In the genomic region with DNA sequence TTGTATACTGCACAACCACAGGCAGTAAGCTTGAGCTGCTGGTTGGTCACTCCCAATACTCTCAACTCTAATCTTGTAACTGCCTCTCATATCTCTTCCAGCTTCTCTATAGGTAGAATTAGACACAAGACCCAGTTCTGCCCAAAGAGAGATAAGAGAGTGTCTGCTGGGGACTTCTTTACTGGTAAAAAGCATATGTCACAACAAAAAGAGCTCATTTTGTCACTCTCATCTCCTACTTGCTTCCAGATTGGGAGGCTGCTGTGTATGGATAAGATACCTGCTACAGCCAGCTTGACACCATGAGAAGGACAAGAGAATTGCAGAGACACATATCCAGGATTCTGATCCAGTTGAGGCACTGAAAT, we compare ENCODE assay signal across 1 cellular context.
TF ChIP-seq lines count a peak whose summit lies in the region.

No MANE protein-coding gene starts in this region.

TF ChIP-seq in K562, 482 proteins besides CTCF, POLR2A, EP300 and RAD21 (continued from another document and continues in another):
- TF ChIP-seq, protein P1, sequence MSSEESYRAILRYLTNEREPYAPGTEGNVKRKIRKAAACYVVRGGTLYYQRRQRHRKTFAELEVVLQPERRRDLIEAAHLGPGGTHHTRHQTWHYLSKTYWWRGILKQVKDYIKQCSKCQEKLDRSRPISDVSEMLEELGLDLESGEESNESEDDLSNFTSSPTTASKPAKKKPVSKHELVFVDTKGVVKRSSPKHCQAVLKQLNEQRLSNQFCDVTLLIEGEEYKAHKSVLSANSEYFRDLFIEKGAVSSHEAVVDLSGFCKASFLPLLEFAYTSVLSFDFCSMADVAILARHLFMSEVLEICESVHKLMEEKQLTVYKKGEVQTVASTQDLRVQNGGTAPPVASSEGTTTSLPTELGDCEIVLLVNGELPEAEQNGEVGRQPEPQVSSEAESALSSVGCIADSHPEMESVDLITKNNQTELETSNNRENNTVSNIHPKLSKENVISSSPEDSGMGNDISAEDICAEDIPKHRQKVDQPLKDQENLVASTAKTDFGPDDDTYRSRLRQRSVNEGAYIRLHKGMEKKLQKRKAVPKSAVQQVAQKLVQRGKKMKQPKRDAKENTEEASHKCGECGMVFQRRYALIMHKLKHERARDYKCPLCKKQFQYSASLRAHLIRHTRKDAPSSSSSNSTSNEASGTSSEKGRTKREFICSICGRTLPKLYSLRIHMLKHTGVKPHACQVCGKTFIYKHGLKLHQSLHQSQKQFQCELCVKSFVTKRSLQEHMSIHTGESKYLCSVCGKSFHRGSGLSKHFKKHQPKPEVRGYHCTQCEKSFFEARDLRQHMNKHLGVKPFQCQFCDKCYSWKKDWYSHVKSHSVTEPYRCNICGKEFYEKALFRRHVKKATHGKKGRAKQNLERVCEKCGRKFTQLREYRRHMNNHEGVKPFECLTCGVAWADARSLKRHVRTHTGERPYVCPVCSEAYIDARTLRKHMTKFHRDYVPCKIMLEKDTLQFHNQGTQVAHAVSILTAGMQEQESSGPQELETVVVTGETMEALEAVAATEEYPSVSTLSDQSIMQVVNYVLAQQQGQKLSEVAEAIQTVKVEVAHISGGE (CRISPR knock-in tag; IDR thresholded peaks at IDR 0.05): 0 out of 6 replicates have a peak, but pooled peaks of 1 of the 3 experiments have one; percentile 41
- peak; percentile 83 for TF ChIP-seq GATA2 (CRISPR knock-in tag; IDR thresholded peaks at IDR 0.05)
- no peak for TF ChIP-seq ZSCAN29 (IDR thresholded peaks at IDR 0.05)
- peak; percentile 62; the same call in 1 of the 2 replicates for TF ChIP-seq ZNF274 (IDR thresholded peaks at IDR 0.05; ENCODE audit: borderline replicate concordance, low read depth, low read length)
- peak; percentile 46; the same call in 1 of the 2 replicates for TF ChIP-seq SMARCC2 (IDR thresholded peaks at IDR 0.05; ENCODE audit: low read depth)
- peak; percentile 96 for TF ChIP-seq TEAD4 (IDR thresholded peaks at IDR 0.05; ENCODE audit: low read length)
- no peak for TF ChIP-seq TEAD4 (CRISPR knock-in tag; IDR thresholded peaks at IDR 0.05; ENCODE audit: borderline replicate concordance)
- TF ChIP-seq, protein P2, sequence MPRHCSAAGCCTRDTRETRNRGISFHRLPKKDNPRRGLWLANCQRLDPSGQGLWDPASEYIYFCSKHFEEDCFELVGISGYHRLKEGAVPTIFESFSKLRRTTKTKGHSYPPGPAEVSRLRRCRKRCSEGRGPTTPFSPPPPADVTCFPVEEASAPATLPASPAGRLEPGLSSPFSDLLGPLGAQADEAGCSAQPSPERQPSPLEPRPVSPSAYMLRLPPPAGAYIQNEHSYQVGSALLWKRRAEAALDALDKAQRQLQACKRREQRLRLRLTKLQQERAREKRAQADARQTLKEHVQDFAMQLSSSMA (CRISPR knock-in tag; IDR thresholded peaks at IDR 0.05): no peak
- TF ChIP-seq SPI1 (IDR thresholded peaks at IDR 0.05; ENCODE audit: borderline replicate concordance, low read depth, low read length): no peak
- TF ChIP-seq ETV6 (IDR thresholded peaks at IDR 0.05; ENCODE audit: borderline replicate concordance in 1 of 2, low read depth in 2 of 2, low read length in 1 of 2): no peak
- TF ChIP-seq ETV6 (CRISPR knock-in tag; IDR thresholded peaks at IDR 0.05; ENCODE audit: borderline replicate concordance): no peak
- TF ChIP-seq SMARCA5 (IDR thresholded peaks at IDR 0.05): no peak
- TF ChIP-seq, protein P3, sequence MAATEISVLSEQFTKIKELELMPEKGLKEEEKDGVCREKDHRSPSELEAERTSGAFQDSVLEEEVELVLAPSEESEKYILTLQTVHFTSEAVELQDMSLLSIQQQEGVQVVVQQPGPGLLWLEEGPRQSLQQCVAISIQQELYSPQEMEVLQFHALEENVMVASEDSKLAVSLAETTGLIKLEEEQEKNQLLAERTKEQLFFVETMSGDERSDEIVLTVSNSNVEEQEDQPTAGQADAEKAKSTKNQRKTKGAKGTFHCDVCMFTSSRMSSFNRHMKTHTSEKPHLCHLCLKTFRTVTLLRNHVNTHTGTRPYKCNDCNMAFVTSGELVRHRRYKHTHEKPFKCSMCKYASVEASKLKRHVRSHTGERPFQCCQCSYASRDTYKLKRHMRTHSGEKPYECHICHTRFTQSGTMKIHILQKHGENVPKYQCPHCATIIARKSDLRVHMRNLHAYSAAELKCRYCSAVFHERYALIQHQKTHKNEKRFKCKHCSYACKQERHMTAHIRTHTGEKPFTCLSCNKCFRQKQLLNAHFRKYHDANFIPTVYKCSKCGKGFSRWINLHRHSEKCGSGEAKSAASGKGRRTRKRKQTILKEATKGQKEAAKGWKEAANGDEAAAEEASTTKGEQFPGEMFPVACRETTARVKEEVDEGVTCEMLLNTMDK (IDR thresholded peaks at IDR 0.05; ENCODE audit: borderline replicate concordance, insufficient read depth, low read depth, low read length, poor library complexity, severe bottlenecking): no peak
- TF ChIP-seq ZNF830 (CRISPR knock-in tag; IDR thresholded peaks at IDR 0.05): no peak
- TF ChIP-seq CBFA2T2 (conservative IDR thresholded peaks at IDR 0.05): peak; percentile 97
- TF ChIP-seq CBX8 (IDR thresholded peaks at IDR 0.05; ENCODE audit: borderline replicate concordance, extremely low read depth, low read depth, low read length, poor library complexity, severe bottlenecking): no peak
- TF ChIP-seq, protein P4, sequence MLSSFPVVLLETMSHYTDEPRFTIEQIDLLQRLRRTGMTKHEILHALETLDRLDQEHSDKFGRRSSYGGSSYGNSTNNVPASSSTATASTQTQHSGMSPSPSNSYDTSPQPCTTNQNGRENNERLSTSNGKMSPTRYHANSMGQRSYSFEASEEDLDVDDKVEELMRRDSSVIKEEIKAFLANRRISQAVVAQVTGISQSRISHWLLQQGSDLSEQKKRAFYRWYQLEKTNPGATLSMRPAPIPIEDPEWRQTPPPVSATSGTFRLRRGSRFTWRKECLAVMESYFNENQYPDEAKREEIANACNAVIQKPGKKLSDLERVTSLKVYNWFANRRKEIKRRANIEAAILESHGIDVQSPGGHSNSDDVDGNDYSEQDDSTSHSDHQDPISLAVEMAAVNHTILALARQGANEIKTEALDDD (IDR thresholded peaks at IDR 0.05): peak; percentile 74
- TF ChIP-seq ZNF764 (CRISPR knock-in tag; IDR thresholded peaks at IDR 0.05; ENCODE audit: low read depth): no peak
- TF ChIP-seq NFXL1 (CRISPR knock-in tag; IDR thresholded peaks at IDR 0.05): no peak
- TF ChIP-seq SMAD2 (IDR thresholded peaks at IDR 0.05; ENCODE audit: low read depth, low read length): no peak
- TF ChIP-seq HDGF (IDR thresholded peaks at IDR 0.05): no peak
- TF ChIP-seq EP400 (IDR thresholded peaks at IDR 0.05): 0 out of 2 replicates have a peak, but pooled peaks have one; percentile 30
- no peak for TF ChIP-seq ZFX (CRISPR knock-in tag; IDR thresholded peaks at IDR 0.05)
- peak; percentile 30; the same call in 1 of the 2 replicates for TF ChIP-seq BCOR (IDR thresholded peaks at IDR 0.05)
- TF ChIP-seq, protein P5, sequence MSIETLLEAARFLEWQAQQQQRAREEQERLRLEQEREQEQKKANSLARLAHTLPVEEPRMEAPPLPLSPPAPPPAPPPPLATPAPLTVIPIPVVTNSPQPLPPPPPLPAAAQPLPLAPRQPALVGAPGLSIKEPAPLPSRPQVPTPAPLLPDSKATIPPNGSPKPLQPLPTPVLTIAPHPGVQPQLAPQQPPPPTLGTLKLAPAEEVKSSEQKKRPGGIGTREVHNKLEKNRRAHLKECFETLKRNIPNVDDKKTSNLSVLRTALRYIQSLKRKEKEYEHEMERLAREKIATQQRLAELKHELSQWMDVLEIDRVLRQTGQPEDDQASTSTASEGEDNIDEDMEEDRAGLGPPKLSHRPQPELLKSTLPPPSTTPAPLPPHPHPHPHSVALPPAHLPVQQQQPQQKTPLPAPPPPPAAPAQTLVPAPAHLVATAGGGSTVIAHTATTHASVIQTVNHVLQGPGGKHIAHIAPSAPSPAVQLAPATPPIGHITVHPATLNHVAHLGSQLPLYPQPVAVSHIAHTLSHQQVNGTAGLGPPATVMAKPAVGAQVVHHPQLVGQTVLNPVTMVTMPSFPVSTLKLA (conservative IDR thresholded peaks at IDR 0.05): peak in 1 of 2 experiments; percentile 41; a peak in 1 of 4 replicates
- TF ChIP-seq, protein P6, sequence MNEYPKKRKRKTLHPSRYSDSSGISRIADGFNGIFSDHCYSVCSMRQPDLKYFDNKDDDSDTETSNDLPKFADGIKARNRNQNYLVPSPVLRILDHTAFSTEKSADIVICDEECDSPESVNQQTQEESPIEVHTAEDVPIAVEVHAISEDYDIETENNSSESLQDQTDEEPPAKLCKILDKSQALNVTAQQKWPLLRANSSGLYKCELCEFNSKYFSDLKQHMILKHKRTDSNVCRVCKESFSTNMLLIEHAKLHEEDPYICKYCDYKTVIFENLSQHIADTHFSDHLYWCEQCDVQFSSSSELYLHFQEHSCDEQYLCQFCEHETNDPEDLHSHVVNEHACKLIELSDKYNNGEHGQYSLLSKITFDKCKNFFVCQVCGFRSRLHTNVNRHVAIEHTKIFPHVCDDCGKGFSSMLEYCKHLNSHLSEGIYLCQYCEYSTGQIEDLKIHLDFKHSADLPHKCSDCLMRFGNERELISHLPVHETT (CRISPR knock-in tag; conservative IDR thresholded peaks at IDR 0.05 in 1 of 2, IDR thresholded peaks at IDR 0.05 in 1 of 2): peak in 1 of 2 experiments; percentile 69; a peak in 2 of 4 replicates
- TF ChIP-seq, protein P7, sequence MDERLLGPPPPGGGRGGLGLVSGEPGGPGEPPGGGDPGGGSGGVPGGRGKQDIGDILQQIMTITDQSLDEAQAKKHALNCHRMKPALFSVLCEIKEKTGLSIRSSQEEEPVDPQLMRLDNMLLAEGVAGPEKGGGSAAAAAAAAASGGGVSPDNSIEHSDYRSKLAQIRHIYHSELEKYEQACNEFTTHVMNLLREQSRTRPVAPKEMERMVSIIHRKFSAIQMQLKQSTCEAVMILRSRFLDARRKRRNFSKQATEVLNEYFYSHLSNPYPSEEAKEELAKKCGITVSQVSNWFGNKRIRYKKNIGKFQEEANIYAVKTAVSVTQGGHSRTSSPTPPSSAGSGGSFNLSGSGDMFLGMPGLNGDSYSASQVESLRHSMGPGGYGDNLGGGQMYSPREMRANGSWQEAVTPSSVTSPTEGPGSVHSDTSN (CRISPR knock-in tag; IDR thresholded peaks at IDR 0.05; ENCODE audit: low read depth): no peak
- TF ChIP-seq, protein P7 (tag; conservative IDR thresholded peaks at IDR 0.05; ENCODE audit: low read depth): peak; percentile 69
- peak; percentile 82 for TF ChIP-seq DMBX1 (CRISPR knock-in tag; IDR thresholded peaks at IDR 0.05; ENCODE audit: borderline replicate concordance)
- peak; percentile 87 for TF ChIP-seq NFIC (IDR thresholded peaks at IDR 0.05)
- peak; percentile 94 to 95 for TF ChIP-seq TRIM24 (IDR thresholded peaks at IDR 0.05)
- no peak for TF ChIP-seq SNRNP70 (optimal IDR thresholded peaks at IDR 0.05; ENCODE audit: low read depth, low read length)
- TF ChIP-seq FOXM1 (IDR thresholded peaks at IDR 0.05; ENCODE audit: low read depth): peak; percentile 86
- no peak for TF ChIP-seq FOXM1 (CRISPR knock-in tag; IDR thresholded peaks at IDR 0.05; ENCODE audit: low read depth)
- TF ChIP-seq, protein P8, sequence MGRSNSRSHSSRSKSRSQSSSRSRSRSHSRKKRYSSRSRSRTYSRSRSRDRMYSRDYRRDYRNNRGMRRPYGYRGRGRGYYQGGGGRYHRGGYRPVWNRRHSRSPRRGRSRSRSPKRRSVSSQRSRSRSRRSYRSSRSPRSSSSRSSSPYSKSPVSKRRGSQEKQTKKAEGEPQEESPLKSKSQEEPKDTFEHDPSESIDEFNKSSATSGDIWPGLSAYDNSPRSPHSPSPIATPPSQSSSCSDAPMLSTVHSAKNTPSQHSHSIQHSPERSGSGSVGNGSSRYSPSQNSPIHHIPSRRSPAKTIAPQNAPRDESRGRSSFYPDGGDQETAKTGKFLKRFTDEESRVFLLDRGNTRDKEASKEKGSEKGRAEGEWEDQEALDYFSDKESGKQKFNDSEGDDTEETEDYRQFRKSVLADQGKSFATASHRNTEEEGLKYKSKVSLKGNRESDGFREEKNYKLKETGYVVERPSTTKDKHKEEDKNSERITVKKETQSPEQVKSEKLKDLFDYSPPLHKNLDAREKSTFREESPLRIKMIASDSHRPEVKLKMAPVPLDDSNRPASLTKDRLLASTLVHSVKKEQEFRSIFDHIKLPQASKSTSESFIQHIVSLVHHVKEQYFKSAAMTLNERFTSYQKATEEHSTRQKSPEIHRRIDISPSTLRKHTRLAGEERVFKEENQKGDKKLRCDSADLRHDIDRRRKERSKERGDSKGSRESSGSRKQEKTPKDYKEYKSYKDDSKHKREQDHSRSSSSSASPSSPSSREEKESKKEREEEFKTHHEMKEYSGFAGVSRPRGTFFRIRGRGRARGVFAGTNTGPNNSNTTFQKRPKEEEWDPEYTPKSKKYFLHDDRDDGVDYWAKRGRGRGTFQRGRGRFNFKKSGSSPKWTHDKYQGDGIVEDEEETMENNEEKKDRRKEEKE (IDR thresholded peaks at IDR 0.05; ENCODE audit: borderline replicate concordance in 1 of 2, control insufficient read depth in 1 of 2, low read depth in 2 of 2, low read length in 1 of 2): 0 out of 4 replicates have a peak, but pooled peaks of 1 of the 2 experiments have one; percentile 47
- TF ChIP-seq LARP7 (IDR thresholded peaks at IDR 0.05): no peak
- TF ChIP-seq, protein P9, sequence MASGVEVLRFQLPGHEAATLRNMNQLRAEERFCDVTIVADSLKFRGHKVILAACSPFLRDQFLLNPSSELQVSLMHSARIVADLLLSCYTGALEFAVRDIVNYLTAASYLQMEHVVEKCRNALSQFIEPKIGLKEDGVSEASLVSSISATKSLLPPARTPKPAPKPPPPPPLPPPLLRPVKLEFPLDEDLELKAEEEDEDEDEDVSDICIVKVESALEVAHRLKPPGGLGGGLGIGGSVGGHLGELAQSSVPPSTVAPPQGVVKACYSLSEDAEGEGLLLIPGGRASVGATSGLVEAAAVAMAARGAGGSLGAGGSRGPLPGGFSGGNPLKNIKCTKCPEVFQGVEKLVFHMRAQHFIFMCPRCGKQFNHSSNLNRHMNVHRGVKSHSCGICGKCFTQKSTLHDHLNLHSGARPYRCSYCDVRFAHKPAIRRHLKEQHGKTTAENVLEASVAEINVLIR (CRISPR knock-in tag; IDR thresholded peaks at IDR 0.05): no peak
- TF ChIP-seq, protein P10, sequence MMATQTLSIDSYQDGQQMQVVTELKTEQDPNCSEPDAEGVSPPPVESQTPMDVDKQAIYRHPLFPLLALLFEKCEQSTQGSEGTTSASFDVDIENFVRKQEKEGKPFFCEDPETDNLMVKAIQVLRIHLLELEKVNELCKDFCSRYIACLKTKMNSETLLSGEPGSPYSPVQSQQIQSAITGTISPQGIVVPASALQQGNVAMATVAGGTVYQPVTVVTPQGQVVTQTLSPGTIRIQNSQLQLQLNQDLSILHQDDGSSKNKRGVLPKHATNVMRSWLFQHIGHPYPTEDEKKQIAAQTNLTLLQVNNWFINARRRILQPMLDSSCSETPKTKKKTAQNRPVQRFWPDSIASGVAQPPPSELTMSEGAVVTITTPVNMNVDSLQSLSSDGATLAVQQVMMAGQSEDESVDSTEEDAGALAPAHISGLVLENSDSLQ (IDR thresholded peaks at IDR 0.05): peak; percentile 79
- peak; percentile 95 for TF ChIP-seq NCOR1 (IDR thresholded peaks at IDR 0.05)
- peak; percentile 92 for TF ChIP-seq DPF2 (IDR thresholded peaks at IDR 0.05)
- peak; percentile 88 for TF ChIP-seq CCNT2 (IDR thresholded peaks at IDR 0.05; ENCODE audit: borderline replicate concordance, extremely low read depth, insufficient read length, low read depth, low read length)
- TF ChIP-seq MYNN (IDR thresholded peaks at IDR 0.05): peak; percentile 86
- TF ChIP-seq MYNN (CRISPR knock-in tag; IDR thresholded peaks at IDR 0.05): no peak
- TF ChIP-seq COPS2 (conservative IDR thresholded peaks at IDR 0.05): no peak
